8 cellular contexts compared by ENCODE assay signal in the genomic region with DNA sequence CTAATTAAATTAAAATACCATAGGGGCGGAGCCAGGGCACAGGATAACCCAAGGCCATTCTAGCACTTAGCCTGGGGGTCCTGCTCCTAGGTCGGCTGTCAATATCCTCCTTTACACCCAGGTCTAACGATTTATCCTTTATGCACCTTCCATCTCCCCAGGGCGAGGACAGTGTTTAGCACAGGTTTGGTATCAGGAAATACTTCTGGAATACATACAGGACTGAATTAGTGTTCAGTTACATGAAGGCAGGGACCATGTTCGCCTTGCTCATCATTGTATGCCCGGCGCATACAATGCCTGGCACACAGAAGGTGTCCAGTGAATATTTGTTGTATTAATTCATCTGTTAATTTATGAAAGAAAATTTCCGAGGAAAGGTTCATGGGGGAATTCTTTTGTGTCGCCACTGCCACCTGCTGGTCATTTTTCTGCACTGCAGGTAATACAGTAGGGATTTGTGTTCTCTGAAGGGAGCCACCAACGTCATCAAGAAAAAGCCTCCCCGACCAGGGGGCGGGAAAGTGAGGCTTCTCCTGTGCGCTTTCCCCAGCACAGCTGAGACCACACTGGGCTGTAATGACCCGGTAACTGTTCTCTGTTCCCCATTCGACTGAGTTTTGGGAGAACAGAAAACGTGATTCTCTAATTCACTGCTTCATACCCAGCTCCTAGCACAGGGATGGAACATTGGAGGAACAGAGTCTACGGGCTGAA.
DNase-seq lines count a peak whose midpoint lies in the region; ATAC-seq and TF ChIP-seq lines count a peak whose summit lies in the region.

No MANE protein-coding gene starts in this region.

- H3K27ac ChIP-seq in PC-3 (ENCODE audit: low read length) (no peak overlapping the region), fibroblast of lung (ENCODE audit: insufficient read depth, low read length) (no peak overlapping the region)

- peak overlapping the region; percentile 83 for H3K4me2 ChIP-seq in PC-3 (ENCODE audit: low read length)
- H3K4me2 ChIP-seq in fibroblast of lung (ENCODE audit: extremely low read depth, insufficient read depth, low read length), result peak overlapping the region; percentile 37

- H3K4me3 ChIP-seq in PC-3 (ENCODE audit: low read length) (peak overlapping the region; percentile 65), fibroblast of lung (replicated peaks in 1 of 4; ENCODE audit: control extremely low read depth in 1 of 4, insufficient read depth in 1 of 4, low read depth in 3 of 4, low read length in 4 of 4) (peak overlapping the region in 2 of 4 experiments; percentile 9 to 17)

- H4K20me1 ChIP-seq in PC-3 (ENCODE audit: low read length) (no peaks in the 10 kb centered on the region), fibroblast of lung (ENCODE audit: control insufficient read depth, extremely low read depth, insufficient read depth, low read length) (no peaks in the 10 kb centered on the region)

- H3K27me3 ChIP-seq in PC-3 (ENCODE audit: low read length) (peaks cover 9% of the 10 kb centered on the region; the same call in 1 of the 2 replicates), fibroblast of lung (ENCODE audit: control insufficient read depth, insufficient read depth, low read length) (no peaks in the 10 kb centered on the region)

- H3K27ac Mint-ChIP-seq in naive thymus-derived CD8-positive, alpha-beta T cell, result peak overlapping the region in 1 of 10 donors; percentile 24

- H3K9me3 Mint-ChIP-seq in activated T-cell treated with anti-CD3 and anti-CD28 coated beads, Interleukin-2, amount 50 U/mL, for 4 hours, result no peaks in the 10 kb centered on the region
- no peaks in the 10 kb centered on the region for H3K9me3 Mint-ChIP-seq in naive thymus-derived CD8-positive, alpha-beta T cell

- H3K4me1 ChIP-seq in PC-3 (ENCODE audit: insufficient read depth, low read length) (no peaks in the 10 kb centered on the region), fibroblast of lung (ENCODE audit: control insufficient read depth, extremely low read depth, insufficient read depth, low read length) (no peaks in the 10 kb centered on the region)

- H3K9ac ChIP-seq in PC-3 (ENCODE audit: low read length) (no peak overlapping the region), fibroblast of lung (ENCODE audit: insufficient read depth, low read length) (no peak overlapping the region)

- H3F3A ChIP-seq in PC-3 (ENCODE audit: low read length, unreplicated experiment), result no peaks in the 10 kb centered on the region

- CTCF ChIA-PET in PC-3 (lab: Charles Lee), result interaction anchor here (0.6 kb wide), 1 partner anchor 1158 kb away, joined by 3 read pairs; no protein-coding TSS in a partner anchor

- DNase-seq in COR-L47 (lab: John Stamatoyannopoulos, UW) (peak; percentile 45), HuH-7 (ENCODE audit: low spot score) (peak; percentile 52), PC-3 (peak; percentile 79), fibroblast of lung (ENCODE audit: low read depth in 2 of 2) (peak; percentile 59 to 75)
- peak; percentile 66 for DNase-seq in activated T-cell treated with anti-CD3 and anti-CD28 coated beads, Interleukin-2, amount 50 U/mL, for 4 hours
- DNase-seq in naive thymus-derived CD8-positive, alpha-beta T cell, result peak; percentile 33 to 77 (median 58)
- peak; percentile 27 to 40 for DNase-seq in stimulated activated CD8-positive, alpha-beta memory T cell treated with anti-CD3 and anti-CD28 coated beads, Interleukin-7, amount 100 ng/mL, for 4 hours (ENCODE audit: low read depth in 2 of 2)

- H3K9me3 ChIP-seq in PC-3 (ENCODE audit: low read length) (no peaks in the 10 kb centered on the region), fibroblast of lung (ENCODE audit: control insufficient read depth, insufficient read depth, low read depth, low read length) (no peaks in the 10 kb centered on the region)

- H3K36me3 ChIP-seq in PC-3 (ENCODE audit: low read depth, low read length) (no peaks in the 10 kb centered on the region), fibroblast of lung (ENCODE audit: control insufficient read depth, insufficient read depth, low read length) (no peaks in the 10 kb centered on the region)

- H3K27me3 Mint-ChIP-seq in activated T-cell treated with anti-CD3 and anti-CD28 coated beads, Interleukin-2, amount 50 U/mL, for 4 hours (ENCODE audit: low read depth), result peaks cover 11% of the 10 kb centered on the region
- H3K27me3 Mint-ChIP-seq in naive thymus-derived CD8-positive, alpha-beta T cell, result peaks cover 8 to 17% (median 9%) of the 10 kb centered on the region in 5 donors

- POLR2A ChIA-PET in PC-3 (lab: Charles Lee; ENCODE audit: unreplicated experiment), result no interaction called here
- POLR2A ChIA-PET in naive thymus-derived CD8-positive, alpha-beta T cell (lab: Charles Lee), result no interaction called here

- H3K36me3 Mint-ChIP-seq in activated T-cell treated with anti-CD3 and anti-CD28 coated beads, Interleukin-2, amount 50 U/mL, for 4 hours (ENCODE audit: insufficient read depth), result no peaks in the 10 kb centered on the region
- no peaks in the 10 kb centered on the region for H3K36me3 Mint-ChIP-seq in naive thymus-derived CD8-positive, alpha-beta T cell

- H3K9me2 ChIP-seq in PC-3 (replicated peaks; ENCODE audit: low read length), result no peaks in the 10 kb centered on the region

- H3K79me2 ChIP-seq in PC-3 (ENCODE audit: low read length) (no peaks in the 10 kb centered on the region), fibroblast of lung (ENCODE audit: control insufficient read depth, insufficient read depth, low read length) (no peaks in the 10 kb centered on the region)

- intact Hi-C loops in PC-3 (cut with micrococcal nuclease), result no loop called here

- ATAC-seq in PC-3, result peak; percentile 60
- ATAC-seq in activated T-cell treated with anti-CD3 and anti-CD28 coated beads, Interleukin-2, amount 50 U/mL, for 4 hours, result peak; percentile 62 to 68
- ATAC-seq in naive thymus-derived CD8-positive, alpha-beta T cell, result peak; percentile 63
- no peak for ATAC-seq in HG03378 (IDR thresholded peaks at IDR 0.05; ENCODE audit: unreplicated experiment)

- TF ChIP-seq CTCF in PC-3 (conservative IDR thresholded peaks at IDR 0.05; ENCODE audit: low read depth, low read length), result peak; percentile 76
- TF ChIP-seq CTCF in fibroblast of lung (conservative IDR thresholded peaks at IDR 0.05 in 1 of 2, IDR thresholded peaks at IDR 0.05 in 1 of 2; ENCODE audit: low read depth in 1 of 2, low read length in 2 of 2), result peak; percentile 84 to 96

- peaks cover 6% of the 10 kb centered on the region for H3K4me1 Mint-ChIP-seq in activated T-cell treated with anti-CD3 and anti-CD28 coated beads, Interleukin-2, amount 50 U/mL, for 4 hours (ENCODE audit: low read depth)
- H3K4me1 Mint-ChIP-seq in naive thymus-derived CD8-positive, alpha-beta T cell, result peaks cover 5 to 8% (median 7%) of the 10 kb centered on the region in 4 donors

- BruUV-seq in PC-3 (replicated peaks; lab: Mats Ljungman, UMichigan), result no TSS peak

- H2AFZ ChIP-seq in PC-3 (ENCODE audit: low read length) (peak overlapping the region; percentile 89), fibroblast of lung (ENCODE audit: low read length) (peak overlapping the region; percentile 80)

- H3K4me3 Mint-ChIP-seq in activated T-cell treated with anti-CD3 and anti-CD28 coated beads, Interleukin-2, amount 50 U/mL, for 4 hours, result peak overlapping the region; percentile 19
- H3K4me3 Mint-ChIP-seq in naive thymus-derived CD8-positive, alpha-beta T cell, result peak overlapping the region in 3 of 10 donors; percentile 0 to 43 (median 18)
